In the genomic region with DNA sequence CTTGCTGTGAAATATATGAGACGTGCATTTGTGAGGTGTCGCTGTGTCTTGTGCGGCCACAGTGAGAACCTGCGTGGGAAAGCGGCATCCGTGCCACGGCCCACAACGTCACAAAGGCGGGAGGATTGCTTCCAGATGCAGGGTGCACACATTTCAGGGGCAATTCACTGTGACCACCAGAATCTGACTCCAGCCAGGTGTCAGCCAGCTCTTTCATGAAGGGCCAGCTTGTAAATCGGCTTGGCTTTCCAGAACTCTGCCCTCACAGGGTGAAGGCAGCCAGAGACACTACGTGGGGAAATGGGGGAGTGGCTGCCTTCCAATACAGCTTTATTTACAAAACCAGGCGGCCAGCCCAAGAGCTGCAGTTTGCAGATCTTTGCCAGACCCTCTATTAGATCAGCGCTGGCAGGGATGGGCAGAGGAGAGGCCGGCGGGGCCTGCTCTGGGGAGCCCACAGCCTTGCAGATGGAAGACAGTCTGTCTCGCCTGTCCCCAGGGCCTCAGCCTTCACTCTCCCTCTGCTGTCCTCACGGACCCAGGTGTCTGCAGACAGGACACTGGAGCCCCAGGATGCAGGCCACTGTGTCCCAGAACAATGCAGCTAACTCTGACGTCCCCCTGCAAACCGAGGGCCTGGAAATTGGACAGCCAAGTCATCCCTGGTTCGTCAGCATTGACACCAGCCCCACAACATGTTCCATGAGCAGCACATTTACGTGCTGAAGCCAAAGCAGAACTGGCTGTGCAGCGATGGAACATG, we compare ENCODE assay signal across 15 cellular contexts. TPM values are rescaled to one million over a fixed set of nuclear protein-coding genes. Genes with fewer than 3 reads are reported as not detected.
DNase-seq lines count a peak whose midpoint lies in the region; ATAC-seq and TF ChIP-seq lines count a peak whose summit lies in the region.
"Had no signal": no experiment of that assay in that cellular context is flagged by ENCODE, and none has a peak within 500 bp of the region (broad histone marks: within the 10 kb centered on the region; RNA-seq: fewer than 3 reads in every experiment).

No MANE protein-coding gene starts in this region.

- H3K36me3 ChIP-seq in BE2C = no peaks in the 10 kb centered on the region
- no peaks in the 10 kb centered on the region for H3K36me3 ChIP-seq in suprapubic skin

- no peak for ATAC-seq in HG03457 (IDR thresholded peaks at IDR 0.05; ENCODE audit: unreplicated experiment)
- ATAC-seq: activated CD4-positive, alpha-beta T cell treated with anti-CD3 and anti-CD28 coated beads for 36 hours; HCT116 had no signal

- H3K9me3 ChIP-seq in BE2C (no peaks in the 10 kb centered on the region), suprapubic skin (no peaks in the 10 kb centered on the region)

- H3K4me3 ChIP-seq in BE2C (ENCODE audit: low read depth, low read length) = no peak overlapping the region
- H3K4me3 ChIP-seq in suprapubic skin = no peak overlapping the region

- TF ChIP-seq POLR2A in suprapubic skin (IDR thresholded peaks at IDR 0.05) = no peak

- no peak for TF ChIP-seq EP300 in suprapubic skin (IDR thresholded peaks at IDR 0.05)

- TF ChIP-seq CTCF in BE2C (IDR thresholded peaks at IDR 0.05; ENCODE audit: low read depth, low read length) (no peak), suprapubic skin (IDR thresholded peaks at IDR 0.05) (no peak)

- DNase-seq in BE2C (peak; percentile 87), cerebellar cortex (ENCODE audit: low spot score) (peak; percentile 4), left kidney (ENCODE audit: low read depth, low spot score) (peak; percentile 87), posterior vena cava (ENCODE audit: low spot score) (peak; percentile 84), suprapubic skin (ENCODE audit: low spot score in 2 of 2) (no peak), NCI-H524 treated with DMSO at 0.1 percent for 48 hours (lab: John Stamatoyannopoulos, UW) (no peak), MV-4-11 (lab: John Stamatoyannopoulos, UW) (no peak)
- DNase-seq: activated CD4-positive, alpha-beta T cell treated with anti-CD3 and anti-CD28 coated beads for 36 hours; activated T-cell treated with anti-CD3 and anti-CD28 coated beads, Interleukin-2, amount 50 U/mL, for 24 hours; NCI-H1930; RPMI8226; stimulated activated naive CD4-positive, alpha-beta T cell treated with Interleukin-2 at 50 U/mL for 16 hours had no signal

- intact Hi-C loops in posterior vena cava (cut with DNase I) = no loop called here

- 50% methylated on average over 15 of the region's 22 CpGs for WGBS in suprapubic skin

- no peak overlapping the region for H3K27ac ChIP-seq in suprapubic skin
- H3K27ac ChIP-seq: HL-60 had no signal

- H3K4me1 ChIP-seq in BE2C = peaks cover 8% of the 10 kb centered on the region
- H3K4me1 ChIP-seq in suprapubic skin = peaks cover 15% of the 10 kb centered on the region

- H3K27me3 ChIP-seq in BE2C (no peaks in the 10 kb centered on the region), suprapubic skin (peaks cover 19% of the 10 kb centered on the region)

RNA-seq across cellular contexts. Expression of gene ADGRD1, which starts 53.5 kb away (rescaled TPM):
- 4.2 TPM for polyA plus RNA-seq in BE2C (2012; ENCODE audit: insufficient read depth, insufficient read length, low read depth)
- 100 to 1,000 TPM; 178 to 238 TPM for total RNA-seq in posterior vena cava
- total RNA-seq in suprapubic skin = 10 to 100 TPM in 2 of 4 donors, 1 to 10 TPM in 2; 4.2 to 12.4 (median 10.4) TPM

Comparison
In these comparisons a context has a peak if more than half of its experiments do, and no peak if none do; other contexts are left out.
1. DNase-seq: peak in BE2C (single experiment), cerebellar cortex (single experiment), left kidney (single experiment) and posterior vena cava (single experiment); none in suprapubic skin (0 of 2), NCI-H524 treated with DMSO at 0.1 percent for 48 hours (single experiment) and MV-4-11 (single experiment).
2. RNA of gene ADGRD1, which starts 53.5 kb away (total RNA-seq): 178 to 238 TPM in posterior vena cava; 4.2 to 12.4 TPM in suprapubic skin; every median in the first group is over 10 times any median in the second.